Comparison of ENCODE assay signal across 20 cellular contexts in the genomic region with DNA sequence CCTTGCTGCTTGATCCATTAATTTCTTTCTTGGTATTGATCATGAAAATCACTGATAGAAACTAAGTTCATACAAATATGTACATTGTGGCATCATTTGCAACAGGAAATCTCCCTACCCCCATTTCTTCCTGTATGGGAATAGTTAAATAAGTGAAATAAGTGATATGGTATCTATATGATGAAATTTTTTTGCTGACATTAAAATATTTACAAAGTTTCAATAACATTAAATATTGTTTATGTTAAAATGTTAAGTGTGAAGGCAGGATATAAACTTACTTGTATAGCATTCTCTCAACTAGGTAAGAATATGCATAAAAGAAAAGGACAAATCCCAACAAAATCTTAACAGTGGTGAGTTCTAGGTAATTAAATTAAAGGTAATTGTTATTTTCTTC.
DNase-seq lines count a peak whose midpoint lies in the region; ATAC-seq, FAIRE-seq and TF ChIP-seq lines count a peak whose summit lies in the region.
"Had no signal": no experiment of that assay in that cellular context is flagged by ENCODE, and none has a peak within 500 bp of the region (broad histone marks: within the 10 kb centered on the region; RNA-seq: fewer than 3 reads in every experiment).

No MANE protein-coding gene starts in this region.

- POLR2A ChIA-PET in A549 (lab: Yijun Ruan, JAX) (no interaction called here), IMR-90 (lab: Charles Lee; ENCODE audit: unreplicated experiment) (no interaction called here)

- H3K9me1 ChIP-seq in IMR-90 (ENCODE audit: insufficient read depth, low read length), result no peaks in the 10 kb centered on the region; the same call in 1 of the 2 replicates

- H3K23ac ChIP-seq in IMR-90 (ENCODE audit: low read depth, low read length), result no peak overlapping the region

- H2BK120ac ChIP-seq in IMR-90 (ENCODE audit: low read depth, low read length), result no peak overlapping the region

- no peak overlapping the region for H4K5ac ChIP-seq in IMR-90 (ENCODE audit: low read depth, low read length)

- H2BK15ac ChIP-seq in IMR-90 (ENCODE audit: low read depth, low read length), result no peak overlapping the region

- FAIRE-seq in A549 (lab: Jason Lieb, UNC) (no peak), frontal cortex (lab: Jason Lieb, UNC) (peak; percentile 37)
- FAIRE-seq: A204.1, D721Med, G401.6, GM12891, GM19239 had no signal

- H3K4ac ChIP-seq in IMR-90 (ENCODE audit: low read depth, low read length), result no peak overlapping the region

- H3K9ac ChIP-seq in IMR-90 (ENCODE audit: low read depth, low read length), result no peak overlapping the region
- H3K9ac ChIP-seq: BLaER1 treated with 17β-estradiol and CSF1 and Interleukin-3, amounts not matched to agents 10 nM and 100 nM had no signal

- no peak overlapping the region for H4K8ac ChIP-seq in IMR-90 (ENCODE audit: low read depth in 2 of 2, low read length in 2 of 2)

- TF ChIP-seq CTCF in A549 (IDR thresholded peaks at IDR 0.05), result no peak
- TF ChIP-seq CTCF in IMR-90 (conservative IDR thresholded peaks at IDR 0.05; ENCODE audit: low read depth, low read length), result no peak

- dilution Hi-C loops in IMR-90 (cut with HindIII; ENCODE audit: low sequenced_read_pairs, unreplicated experiment), result no loop called here

- H3K27ac ChIP-seq in A549 (no peak overlapping the region), IMR-90 (ENCODE audit: insufficient read depth, low read length) (no peak overlapping the region)
- H3K27ac ChIP-seq: BLaER1 treated with 17β-estradiol and CSF1 and Interleukin-3, amounts not matched to agents 10 nM and 100 nM; C4-2B had no signal

- no peak overlapping the region for H2AK5ac ChIP-seq in IMR-90 (ENCODE audit: low read depth, low read length)

- TF ChIP-seq EP300 in A549 (IDR thresholded peaks at IDR 0.05), result no peak

- no peak overlapping the region for H2BK20ac ChIP-seq in IMR-90 (ENCODE audit: low read depth, low read length)

- CTCF ChIA-PET in A549 (lab: Yijun Ruan, JAX) (no interaction called here), IMR-90 (lab: Yijun Ruan, JAX) (no interaction called here)

- TF ChIP-seq RAD21 in A549 (conservative IDR thresholded peaks at IDR 0.05 in 1 of 2, IDR thresholded peaks at IDR 0.05 in 1 of 2), result no peak
- no peak for TF ChIP-seq RAD21 in IMR-90 (IDR thresholded peaks at IDR 0.05; ENCODE audit: low read length)

- H2BK5ac ChIP-seq in IMR-90 (ENCODE audit: low read depth, low read length, poor library complexity, severe bottlenecking), result no peak overlapping the region

- no peaks in the 10 kb centered on the region for H3K4me1 ChIP-seq in A549
- H3K4me1 ChIP-seq in IMR-90 (ENCODE audit: control insufficient read depth, insufficient read depth, low read length), result peaks cover 3% of the 10 kb centered on the region; the same call in 1 of the 2 replicates
- H3K4me1 ChIP-seq: Caco-2 had no signal

- no peak for DNase-seq in A549 (ENCODE audit: low read depth in 1 of 2, low spot score in 1 of 2)
- no peak for DNase-seq in IMR-90
- no peak for DNase-seq in frontal cortex (ENCODE audit: low spot score in 2 of 2)
- no peak for DNase-seq in ecto neural progenitor cell (ENCODE audit: low spot score)
- DNase-seq: 8988T; AML-193; Caco-2; Calu3; CD4-positive, alpha-beta T cell; CD8-positive, alpha-beta T cell; DMS79 treated with DMSO at 0.1 percent for 48 hours; GF-D8 had no signal

- no peak overlapping the region for H3K4me2 ChIP-seq in A549
- H3K4me2 ChIP-seq in IMR-90 (ENCODE audit: low read depth, low read length), result no peak overlapping the region

- intact Hi-C loops in IMR-90 (cut with micrococcal nuclease), result no loop called here

- H3K9me3 ChIP-seq in A549 (no peaks in the 10 kb centered on the region), IMR-90 (ENCODE audit: control insufficient read depth, insufficient read depth, low read length) (no peaks in the 10 kb centered on the region)
- H3K9me3 ChIP-seq: Caco-2 had no signal

- H3K14ac ChIP-seq in IMR-90 (replicated peaks; ENCODE audit: low read depth, low read length), result no peak overlapping the region

- no peak overlapping the region for H3K56ac ChIP-seq in IMR-90 (ENCODE audit: extremely low read depth, insufficient read depth, low read length)

- no peaks in the 10 kb centered on the region for H3K79me1 ChIP-seq in IMR-90 (ENCODE audit: low read depth in 1 of 2, low read length in 2 of 2)

- H3K4me3 ChIP-seq in A549, result no peak overlapping the region
- H3K4me3 ChIP-seq in IMR-90 (ENCODE audit: insufficient read depth, low read depth, low read length), result no peak overlapping the region
- H3K4me3 ChIP-seq: BLaER1 treated with 17β-estradiol and CSF1 and Interleukin-3, amounts not matched to agents 10 nM and 100 nM had no signal

- no peak overlapping the region for H2AFZ ChIP-seq in IMR-90 (replicated peaks; ENCODE audit: low read length, poor library complexity)

- no peak overlapping the region for H4K91ac ChIP-seq in IMR-90 (ENCODE audit: insufficient read depth, low read depth, low read length)

- no peak for ATAC-seq in A549
- ATAC-seq in IMR-90 (ENCODE audit: low read depth), result no peak
- no peak for ATAC-seq in GM21381 (IDR thresholded peaks at IDR 0.05; ENCODE audit: unreplicated experiment)
- ATAC-seq: CD8-positive, alpha-beta T cell had no signal

- H3K27me3 ChIP-seq in IMR-90 (ENCODE audit: control insufficient read depth, insufficient read depth, low read length), result peaks cover 30% of the 10 kb centered on the region
- H3K27me3 ChIP-seq: BLaER1 treated with 17β-estradiol and CSF1 and Interleukin-3, amounts not matched to agents 10 nM and 100 nM had no signal

- in situ Hi-C loops in IMR-90 (cut with MboI; ENCODE audit: low sequenced_read_pairs), result no loop called here

- TF ChIP-seq POLR2A in A549 (IDR thresholded peaks at IDR 0.05; ENCODE audit: low read length) (no peak), IMR-90 (IDR thresholded peaks at IDR 0.05; ENCODE audit: low read depth, low read length) (no peak)

- no peaks in the 10 kb centered on the region for H3K36me3 ChIP-seq in IMR-90 (ENCODE audit: control insufficient read depth, insufficient read depth, low read length)
- H3K36me3 ChIP-seq: BLaER1 treated with 17β-estradiol and CSF1 and Interleukin-3, amounts not matched to agents 10 nM and 100 nM had no signal

- no peak overlapping the region for H2AK9ac ChIP-seq in IMR-90 (replicated peaks; ENCODE audit: low read depth, low read length, poor library complexity)

- no peaks in the 10 kb centered on the region for H4K20me1 ChIP-seq in IMR-90 (ENCODE audit: insufficient read depth, low read length)
- H4K20me1 ChIP-seq: BLaER1 treated with 17β-estradiol and CSF1 and Interleukin-3, amounts not matched to agents 10 nM and 100 nM had no signal

- BruUV-seq in IMR-90 (replicated peaks; lab: Mats Ljungman, UMichigan), result no TSS peak

- no peak overlapping the region for H3K18ac ChIP-seq in IMR-90 (ENCODE audit: low read depth, low read length)

TF ChIP-seq in A549, 52 proteins besides CTCF, POLR2A, EP300 and RAD21:
- TF ChIP-seq MAFK (IDR thresholded peaks at IDR 0.05; ENCODE audit: partially characterized antibody), result peak; percentile 31
- no peak for TF ChIP-seq JUN (IDR thresholded peaks at IDR 0.05)

TF ChIP-seq in IMR-90, 13 proteins besides CTCF, POLR2A, EP300 and RAD21:
- TF ChIP-seq SMC3 (IDR thresholded peaks at IDR 0.05; ENCODE audit: low read depth, low read length) (no peak), MAFK (IDR thresholded peaks at IDR 0.05; ENCODE audit: low read depth, low read length) (0 out of 2 replicates have a peak, but pooled peaks have one; percentile 18), CHD1 (IDR thresholded peaks at IDR 0.05; ENCODE audit: low read depth, low read length) (no peak)
